22 cellular contexts compared by ENCODE assay signal in the genomic region with DNA sequence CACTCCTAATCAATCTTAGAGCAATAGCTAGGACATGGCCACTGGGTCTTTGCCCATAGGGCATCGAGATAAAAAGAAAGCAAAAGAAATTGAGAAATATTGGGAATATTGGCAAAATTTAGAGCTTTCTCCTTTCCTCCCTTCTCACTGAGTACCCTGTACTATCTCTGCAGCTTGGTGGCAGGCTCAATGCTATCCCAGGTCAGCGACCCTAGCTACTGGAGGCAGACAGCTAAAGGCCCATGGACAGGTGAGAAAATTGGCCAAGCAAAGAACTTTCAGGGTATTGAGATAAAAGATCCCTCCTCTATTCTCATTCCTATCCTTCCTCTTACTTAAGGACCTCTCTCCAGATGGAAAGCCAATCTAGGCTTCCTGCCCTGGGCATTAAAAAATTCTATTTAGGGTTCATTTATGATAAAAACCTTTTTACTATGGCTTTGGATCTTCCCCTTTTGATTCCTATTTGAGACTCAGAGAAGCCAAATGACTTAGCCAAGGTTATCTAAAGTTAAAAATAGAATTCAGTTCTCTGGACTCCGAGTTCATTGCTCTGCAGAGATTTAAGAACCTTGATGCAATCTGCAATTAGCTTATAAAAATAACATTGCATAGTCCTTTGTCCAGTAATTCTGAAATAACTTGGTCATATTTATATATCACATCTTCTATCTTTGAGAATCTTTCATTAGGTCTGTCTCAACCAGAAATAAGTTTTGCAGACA.
DNase-seq lines count a peak whose midpoint lies in the region; ATAC-seq and TF ChIP-seq lines count a peak whose summit lies in the region.
"Had no signal": no experiment of that assay in that cellular context is flagged by ENCODE, and none has a peak within 500 bp of the region (broad histone marks: within the 10 kb centered on the region; RNA-seq: fewer than 3 reads in every experiment).

No MANE protein-coding gene starts in this region.

- TF ChIP-seq CTCF in MM.1S (IDR thresholded peaks at IDR 0.05; ENCODE audit: low read length) (no peak), left ventricle myocardium inferior (IDR thresholded peaks at IDR 0.05; ENCODE audit: borderline replicate concordance) (no peak)

- H3K4me1 ChIP-seq in MM.1S (ENCODE audit: low read length) (peaks cover 10% of the 10 kb centered on the region), left ventricle myocardium inferior (peaks cover 46% of the 10 kb centered on the region)
- H3K4me1 ChIP-seq: A549; BE2C; BLaER1 treated with 17β-estradiol and CSF1 and Interleukin-3, amounts not matched to agents 10 nM and 100 nM had no signal

- DNase-seq in Right ventricle myocardium superior (no peak), cardiac septum (ENCODE audit: low spot score) (no peak), MM.1S (no peak), left ventricle myocardium inferior (no peak), left lobe of liver (ENCODE audit: low spot score) (no peak), epidermal melanocyte (ENCODE audit: insufficient read length, low spot score) (no peak), superior temporal gyrus (ENCODE audit: extremely low spot score) (no peak)
- DNase-seq: 8988T; ACHN; AML-193; BE2C; CD4-positive, alpha-beta T cell; CD8-positive, alpha-beta memory T cell; DMS 273 treated with DMSO at 0.1 percent for 48 hours; DMS53; DMS79 treated with DMSO at 0.1 percent for 48 hours; GF-D8; GOT3; HFFc6 had no signal

- H3K4me3 ChIP-seq in MM.1S (ENCODE audit: low read length) (no peak overlapping the region), left ventricle myocardium inferior (no peak overlapping the region)
- H3K4me3 ChIP-seq: A549; BLaER1 treated with 17β-estradiol and CSF1 and Interleukin-3, amounts not matched to agents 10 nM and 100 nM; HAP-1 had no signal

- H3K9me3 ChIP-seq in MM.1S (replicated peaks; ENCODE audit: insufficient read depth, low read length): no peaks in the 10 kb centered on the region
- H3K9me3 ChIP-seq in left ventricle myocardium inferior (replicated peaks): peaks cover 3% of the 10 kb centered on the region
- H3K9me3 ChIP-seq: A549; BE2C; BLaER1 treated with 17β-estradiol and CSF1 and Interleukin-3, amounts not matched to agents 10 nM and 100 nM; HAP-1 had no signal

- no peaks in the 10 kb centered on the region for H3K36me3 ChIP-seq in MM.1S (replicated peaks; ENCODE audit: insufficient read depth, low read length)
- no peaks in the 10 kb centered on the region for H3K36me3 ChIP-seq in left ventricle myocardium inferior
- H3K36me3 ChIP-seq: BE2C; BLaER1 treated with 17β-estradiol and CSF1 and Interleukin-3, amounts not matched to agents 10 nM and 100 nM; HAP-1 had no signal

- H3K79me2 ChIP-seq in MM.1S (ENCODE audit: low read length): no peaks in the 10 kb centered on the region

- ATAC-seq in Right ventricle myocardium superior (ENCODE audit: poor library complexity) (peak; percentile 72), left lobe of liver (peak; percentile 76)
- ATAC-seq: A549 had no signal

- peak overlapping the region; percentile 50; the same call in 1 of the 2 replicates for H3K4me2 ChIP-seq in MM.1S (ENCODE audit: low read depth, low read length)
- H3K4me2 ChIP-seq: A549; BLaER1 treated with 17β-estradiol and CSF1 and Interleukin-3, amounts not matched to agents 10 nM and 100 nM had no signal

- H3F3A ChIP-seq in MM.1S (ENCODE audit: insufficient read depth, low read length): peaks cover 11% of the 10 kb centered on the region

- H3K9me2 ChIP-seq in MM.1S (replicated peaks; ENCODE audit: insufficient read depth, low read length): no peaks in the 10 kb centered on the region

- intact Hi-C loops in Right ventricle myocardium superior (cut with DNase I): no loop called here
- intact Hi-C loops in cardiac septum (cut with DNase I): no loop called here
- intact Hi-C loops in left ventricle myocardium inferior (cut with micrococcal nuclease): no loop called here

- H2AFZ ChIP-seq in MM.1S (ENCODE audit: low read length): no peak overlapping the region

- H3K9ac ChIP-seq in MM.1S (ENCODE audit: low read length): no peak overlapping the region
- H3K9ac ChIP-seq: BLaER1 treated with 17β-estradiol and CSF1 and Interleukin-3, amounts not matched to agents 10 nM and 100 nM had no signal

- no peaks in the 10 kb centered on the region for H3K27me3 ChIP-seq in MM.1S (replicated peaks; ENCODE audit: insufficient read depth, low read length)
- no peaks in the 10 kb centered on the region for H3K27me3 ChIP-seq in left ventricle myocardium inferior (ENCODE audit: low read depth)
- H3K27me3 ChIP-seq: BE2C; BLaER1 treated with 17β-estradiol and CSF1 and Interleukin-3, amounts not matched to agents 10 nM and 100 nM had no signal

- H4K20me1 ChIP-seq in MM.1S (ENCODE audit: insufficient read depth, low read length): no peaks in the 10 kb centered on the region
- H4K20me1 ChIP-seq: BLaER1 treated with 17β-estradiol and CSF1 and Interleukin-3, amounts not matched to agents 10 nM and 100 nM had no signal

- H3K27ac ChIP-seq in MM.1S (ENCODE audit: low read length): no peak overlapping the region
- peak overlapping the region; percentile 76 for H3K27ac ChIP-seq in left ventricle myocardium inferior (replicated peaks)
- H3K27ac ChIP-seq: A549; BLaER1 treated with 17β-estradiol and CSF1 and Interleukin-3, amounts not matched to agents 10 nM and 100 nM had no signal
